10 cellular contexts compared by ENCODE assay signal in genomic region chr12:118436002-118436724, GRCh38. TPM values are rescaled to one million over a fixed set of nuclear protein-coding genes. Genes with fewer than 3 reads are reported as not detected.
DNase-seq lines count a peak whose midpoint lies in the region; ATAC-seq, FAIRE-seq and TF ChIP-seq lines count a peak whose summit lies in the region.
"Had no signal": no experiment of that assay in that cellular context is flagged by ENCODE, and none has a peak within 500 bp of the region (broad histone marks: within the 10 kb centered on the region; RNA-seq: fewer than 3 reads in every experiment).

No MANE protein-coding gene starts in this region.

- CTCF ChIA-PET in Panc1 (lab: Charles Lee): no interaction called here

- TF ChIP-seq CTCF in AG09309 (IDR thresholded peaks at IDR 0.05; ENCODE audit: control insufficient read depth, insufficient read depth, low read depth, low read length, missing control alignments) (peak; percentile 11), GM23338 (conservative IDR thresholded peaks at IDR 0.05; ENCODE audit: low read depth in 2 of 2) (peak; percentile 82 to 91), Panc1 (IDR thresholded peaks at IDR 0.05) (peak; percentile 61), left ventricle myocardium inferior (IDR thresholded peaks at IDR 0.05; ENCODE audit: borderline replicate concordance) (peak; percentile 55)

- no peaks in the 10 kb centered on the region for H3K36me3 ChIP-seq in GM23338 (ENCODE audit: insufficient read depth)
- H3K36me3 ChIP-seq in Panc1 (ENCODE audit: control insufficient read depth, insufficient read depth, low read length): no peaks in the 10 kb centered on the region
- H3K36me3 ChIP-seq in left ventricle myocardium inferior: no peaks in the 10 kb centered on the region

- H2AFZ ChIP-seq in GM23338: no peak overlapping the region

- no peaks in the 10 kb centered on the region for H3K79me2 ChIP-seq in GM23338 (replicated peaks; ENCODE audit: insufficient read depth)

- BruUV-seq in Panc1 (replicated peaks; lab: Mats Ljungman, UMichigan): no TSS peak

- H3K27ac Mint-ChIP-seq in GM23338: no peak overlapping the region
- H3K27ac Mint-ChIP-seq: stimulated activated naive CD8-positive, alpha-beta T cell treated with anti-CD3 and anti-CD28 coated beads, Interleukin-15, Interleukin-2, amounts not matched to agents 100 ng/mL and 50 ng/mL, for 24 hours had no signal

- H4K20me1 ChIP-seq in GM23338 (replicated peaks; ENCODE audit: insufficient read depth): no peaks in the 10 kb centered on the region

- FAIRE-seq in GM12892 (lab: Jason Lieb, UNC): no peak

- DNase-seq in AG09309 (ENCODE audit: low read depth) (no peak), GM23338 (ENCODE audit: low spot score) (peak; percentile 83), Panc1 (ENCODE audit: low read depth, low spot score) (no peak), left ventricle myocardium inferior (no peak), medulla oblongata (ENCODE audit: extremely low spot score) (no peak), NCI-H187 (lab: John Stamatoyannopoulos, UW) (no peak), GM12892 (ENCODE audit: insufficient read length) (no peak)
- DNase-seq: KG1 had no signal

- H3K27ac ChIP-seq in GM23338 (ENCODE audit: low read depth): no peak overlapping the region
- no peak overlapping the region for H3K27ac ChIP-seq in Panc1 (ENCODE audit: low read length)
- no peak overlapping the region for H3K27ac ChIP-seq in left ventricle myocardium inferior (replicated peaks)

- no peaks in the 10 kb centered on the region for H3K27me3 ChIP-seq in GM23338 (ENCODE audit: insufficient read depth)
- peaks cover 17% of the 10 kb centered on the region for H3K27me3 ChIP-seq in Panc1 (ENCODE audit: control insufficient read depth, insufficient read depth, low read length)
- no peaks in the 10 kb centered on the region for H3K27me3 ChIP-seq in left ventricle myocardium inferior (ENCODE audit: low read depth)

- H3K4me2 ChIP-seq in GM23338: no peak overlapping the region

- H3K4me3 ChIP-seq in AG09309 (ENCODE audit: control insufficient read depth, low read depth, low read length) (no peak overlapping the region), GM23338 (no peak overlapping the region), Panc1 (ENCODE audit: low read depth in 2 of 2, low read length in 2 of 2) (no peak overlapping the region), left ventricle myocardium inferior (no peak overlapping the region)

- H3K9me2 ChIP-seq in GM23338 (ENCODE audit: insufficient read depth): no peaks in the 10 kb centered on the region

- no peaks in the 10 kb centered on the region for H3K4me1 ChIP-seq in GM23338 (ENCODE audit: insufficient read depth)
- no peaks in the 10 kb centered on the region for H3K4me1 ChIP-seq in Panc1 (ENCODE audit: control insufficient read depth, insufficient read depth, low read length)
- H3K4me1 ChIP-seq in left ventricle myocardium inferior: peaks cover 11% of the 10 kb centered on the region

- no peaks in the 10 kb centered on the region for H3K4me1 Mint-ChIP-seq in GM23338

- ATAC-seq in GM23338 (peak; percentile 98), Panc1 (no peak), GM19035 (IDR thresholded peaks at IDR 0.05; ENCODE audit: unreplicated experiment) (no peak)

- no peaks in the 10 kb centered on the region for H3F3A ChIP-seq in GM23338 (replicated peaks; ENCODE audit: low read depth)

- no peak overlapping the region for H3K4me3 Mint-ChIP-seq in GM23338
- H3K4me3 Mint-ChIP-seq: stimulated activated naive CD8-positive, alpha-beta T cell treated with anti-CD3 and anti-CD28 coated beads, Interleukin-15, Interleukin-2, amounts not matched to agents 100 ng/mL and 50 ng/mL, for 24 hours had no signal

- POLR2A ChIA-PET in Panc1 (lab: Charles Lee): no interaction called here

- no peaks in the 10 kb centered on the region for H3K9me3 Mint-ChIP-seq in GM23338
- H3K9me3 Mint-ChIP-seq: stimulated activated naive CD8-positive, alpha-beta T cell treated with anti-CD3 and anti-CD28 coated beads, Interleukin-15, Interleukin-2, amounts not matched to agents 100 ng/mL and 50 ng/mL, for 24 hours had no signal

- in situ Hi-C loops in Panc1 (cut with HindIII; ENCODE audit: low pct_unique_long_range_greater_than_20kb, low sequenced_read_pairs): no loop called here

- intact Hi-C loops in Panc1 (cut with micrococcal nuclease; ENCODE audit: unreplicated experiment): no loop called here
- intact Hi-C loops in left ventricle myocardium inferior (cut with micrococcal nuclease): no loop called here

- H3K36me3 Mint-ChIP-seq in GM23338 (ENCODE audit: low read depth): no peaks in the 10 kb centered on the region

- no peaks in the 10 kb centered on the region for H3K9me3 ChIP-seq in Panc1 (ENCODE audit: control insufficient read depth, insufficient read depth, low read depth, low read length)
- H3K9me3 ChIP-seq in left ventricle myocardium inferior (replicated peaks): no peaks in the 10 kb centered on the region

- TF ChIP-seq POLR2A in GM12892 (IDR thresholded peaks at IDR 0.05; ENCODE audit: low read depth, low read length): no peak

- no peaks in the 10 kb centered on the region for H3K27me3 Mint-ChIP-seq in GM23338 (ENCODE audit: insufficient read depth, low read depth, poor library complexity)

TF ChIP-seq in GM23338, 12 proteins besides CTCF, POLR2A, EP300 and RAD21 (continues in another document):
- TF ChIP-seq, protein P1, sequence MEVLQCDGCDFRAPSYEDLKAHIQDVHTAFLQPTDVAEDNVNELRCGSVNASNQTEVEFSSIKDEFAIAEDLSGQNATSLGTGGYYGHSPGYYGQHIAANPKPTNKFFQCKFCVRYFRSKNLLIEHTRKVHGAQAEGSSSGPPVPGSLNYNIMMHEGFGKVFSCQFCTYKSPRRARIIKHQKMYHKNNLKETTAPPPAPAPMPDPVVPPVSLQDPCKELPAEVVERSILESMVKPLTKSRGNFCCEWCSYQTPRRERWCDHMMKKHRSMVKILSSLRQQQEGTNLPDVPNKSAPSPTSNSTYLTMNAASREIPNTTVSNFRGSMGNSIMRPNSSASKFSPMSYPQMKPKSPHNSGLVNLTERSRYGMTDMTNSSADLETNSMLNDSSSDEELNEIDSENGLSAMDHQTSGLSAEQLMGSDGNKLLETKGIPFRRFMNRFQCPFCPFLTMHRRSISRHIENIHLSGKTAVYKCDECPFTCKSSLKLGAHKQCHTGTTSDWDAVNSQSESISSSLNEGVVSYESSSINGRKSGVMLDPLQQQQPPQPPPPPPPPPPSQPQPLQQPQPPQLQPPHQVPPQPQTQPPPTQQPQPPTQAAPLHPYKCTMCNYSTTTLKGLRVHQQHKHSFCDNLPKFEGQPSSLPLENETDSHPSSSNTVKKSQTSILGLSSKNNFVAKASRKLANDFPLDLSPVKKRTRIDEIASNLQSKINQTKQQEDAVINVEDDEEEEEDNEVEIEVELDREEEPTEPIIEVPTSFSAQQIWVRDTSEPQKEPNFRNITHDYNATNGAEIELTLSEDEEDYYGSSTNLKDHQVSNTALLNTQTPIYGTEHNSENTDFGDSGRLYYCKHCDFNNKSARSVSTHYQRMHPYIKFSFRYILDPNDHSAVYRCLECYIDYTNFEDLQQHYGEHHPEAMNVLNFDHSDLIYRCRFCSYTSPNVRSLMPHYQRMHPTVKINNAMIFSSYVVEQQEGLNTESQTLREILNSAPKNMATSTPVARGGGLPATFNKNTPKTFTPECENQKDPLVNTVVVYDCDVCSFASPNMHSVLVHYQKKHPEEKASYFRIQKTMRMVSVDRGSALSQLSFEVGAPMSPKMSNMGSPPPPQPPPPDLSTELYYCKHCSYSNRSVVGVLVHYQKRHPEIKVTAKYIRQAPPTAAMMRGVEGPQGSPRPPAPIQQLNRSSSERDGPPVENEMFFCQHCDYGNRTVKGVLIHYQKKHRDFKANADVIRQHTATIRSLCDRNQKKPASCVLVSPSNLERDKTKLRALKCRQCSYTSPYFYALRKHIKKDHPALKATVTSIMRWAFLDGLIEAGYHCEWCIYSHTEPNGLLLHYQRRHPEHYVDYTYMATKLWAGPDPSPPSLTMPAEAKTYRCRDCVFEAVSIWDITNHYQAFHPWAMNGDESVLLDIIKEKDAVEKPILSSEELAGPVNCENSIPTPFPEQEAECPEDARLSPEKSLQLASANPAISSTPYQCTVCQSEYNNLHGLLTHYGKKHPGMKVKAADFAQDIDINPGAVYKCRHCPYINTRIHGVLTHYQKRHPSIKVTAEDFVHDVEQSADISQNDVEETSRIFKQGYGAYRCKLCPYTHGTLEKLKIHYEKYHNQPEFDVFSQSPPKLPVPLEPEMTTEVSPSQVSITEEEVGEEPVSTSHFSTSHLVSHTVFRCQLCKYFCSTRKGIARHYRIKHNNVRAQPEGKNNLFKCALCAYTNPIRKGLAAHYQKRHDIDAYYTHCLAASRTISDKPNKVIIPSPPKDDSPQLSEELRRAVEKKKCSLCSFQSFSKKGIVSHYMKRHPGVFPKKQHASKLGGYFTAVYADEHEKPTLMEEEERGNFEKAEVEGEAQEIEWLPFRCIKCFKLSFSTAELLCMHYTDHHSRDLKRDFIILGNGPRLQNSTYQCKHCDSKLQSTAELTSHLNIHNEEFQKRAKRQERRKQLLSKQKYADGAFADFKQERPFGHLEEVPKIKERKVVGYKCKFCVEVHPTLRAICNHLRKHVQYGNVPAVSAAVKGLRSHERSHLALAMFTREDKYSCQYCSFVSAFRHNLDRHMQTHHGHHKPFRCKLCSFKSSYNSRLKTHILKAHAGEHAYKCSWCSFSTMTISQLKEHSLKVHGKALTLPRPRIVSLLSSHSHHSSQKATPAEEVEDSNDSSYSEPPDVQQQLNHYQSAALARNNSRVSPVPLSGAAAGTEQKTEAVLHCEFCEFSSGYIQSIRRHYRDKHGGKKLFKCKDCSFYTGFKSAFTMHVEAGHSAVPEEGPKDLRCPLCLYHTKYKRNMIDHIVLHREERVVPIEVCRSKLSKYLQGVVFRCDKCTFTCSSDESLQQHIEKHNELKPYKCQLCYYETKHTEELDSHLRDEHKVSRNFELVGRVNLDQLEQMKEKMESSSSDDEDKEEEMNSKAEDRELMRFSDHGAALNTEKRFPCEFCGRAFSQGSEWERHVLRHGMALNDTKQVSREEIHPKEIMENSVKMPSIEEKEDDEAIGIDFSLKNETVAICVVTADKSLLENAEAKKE (CRISPR knock-in tag; IDR thresholded peaks at IDR 0.05): no peak

RNA-seq across cellular contexts. Expression of gene SUDS3, which starts 59.8 kb away (rescaled TPM):
- total RNA-seq in GM23338 (2014; rRNA removed; shearing (Covaris generic)): 73.8 and 77.1 TPM in 2 replicates
- polyA plus RNA-seq in GM23338 (2016; fragmentation: Nextera tagmentation; extraction: Ambion mirVana): 53.0 and 56.9 TPM in 2 replicates
- total RNA-seq in Panc1 (2021; ENCODE audit: unreplicated experiment) (37.4 TPM), left ventricle myocardium inferior (20.4 TPM)
- 17.8 TPM for polyA plus RNA-seq in Panc1 (2012; ENCODE audit: insufficient read length)
- polyA plus RNA-seq in GM12892 (2012; ENCODE audit: missing spikeins): 19.8 TPM

Comparison
In these comparisons a context has a peak if more than half of its experiments do, and no peak if none do; other contexts are left out.
1. CTCF ChIP-seq: peak in every context shown above with its lines; median percentile 86 in GM23338; 61 in Panc1; 55 in left ventricle myocardium inferior; 11 in AG09309.